ENCODE assay signal across 8 cellular contexts in genomic region chr10:76547352-76547972, GRCh38.
DNase-seq lines count a peak whose midpoint lies in the region; ATAC-seq and TF ChIP-seq lines count a peak whose summit lies in the region.

No MANE protein-coding gene starts in this region.

- no peaks in the 10 kb centered on the region for H4K20me1 ChIP-seq in mammary epithelial cell (ENCODE audit: insufficient read depth, low read length)

- ATAC-seq in HG02610 (IDR thresholded peaks at IDR 0.05; ENCODE audit: unreplicated experiment) (peak; percentile 61), GM19324 (IDR thresholded peaks at IDR 0.05; ENCODE audit: low FRiP score, unreplicated experiment) (no peak)

- H3K36me3 ChIP-seq in GM06990 (ENCODE audit: control insufficient read depth, insufficient read depth, low read length) (no peaks in the 10 kb centered on the region), mammary epithelial cell (ENCODE audit: insufficient read depth, low read length) (no peaks in the 10 kb centered on the region)

- H3K27me3 ChIP-seq in GM06990 (replicated peaks; ENCODE audit: control insufficient read depth, insufficient read depth, low read length) (no peaks in the 10 kb centered on the region), mammary epithelial cell (ENCODE audit: insufficient read depth, low read length) (no peaks in the 10 kb centered on the region)

- H3K27ac Mint-ChIP-seq in T-helper 2 cell treated with Interferon-gamma antibody and Interleukin-4, amounts not matched to agents 5 μg/mL and 100 μg/mL, for 36 hours, result no peak overlapping the region

- TF ChIP-seq CTCF in GM06990 (IDR thresholded peaks at IDR 0.05; ENCODE audit: insufficient read depth, low read length, poor library complexity, severe bottlenecking), result peak; percentile 69
- TF ChIP-seq CTCF in mammary epithelial cell (conservative IDR thresholded peaks at IDR 0.05 in 1 of 2, IDR thresholded peaks at IDR 0.05 in 1 of 2; ENCODE audit: extremely low read depth in 1 of 2, insufficient read depth in 1 of 2, low read depth in 1 of 2, low read length in 2 of 2), result peak; percentile 76 to 77

- intact Hi-C loops in mammary epithelial cell (cut with micrococcal nuclease), result loop anchor here (1.0 to 10.0 kb wide), 8 partner anchors 173 to 1149 kb away; no protein-coding TSS in a partner anchor

- H3K9me3 ChIP-seq in mammary epithelial cell (replicated peaks; ENCODE audit: insufficient read depth, low read length), result no peaks in the 10 kb centered on the region

- CTCF ChIA-PET in mammary epithelial cell (lab: Charles Lee; ENCODE audit: low non-redundant PET), result no interaction called here

- H3K79me2 ChIP-seq in mammary epithelial cell (ENCODE audit: insufficient read depth, low read length), result no peaks in the 10 kb centered on the region

- no peak overlapping the region for H3K9ac ChIP-seq in mammary epithelial cell (ENCODE audit: insufficient read depth, low read length)

- H3K4me3 Mint-ChIP-seq in T-helper 2 cell treated with Interferon-gamma antibody and Interleukin-4, amounts not matched to agents 5 μg/mL and 100 μg/mL, for 36 hours, result no peak overlapping the region

- H3K4me1 Mint-ChIP-seq in T-helper 2 cell treated with Interferon-gamma antibody and Interleukin-4, amounts not matched to agents 5 μg/mL and 100 μg/mL, for 36 hours (ENCODE audit: low read depth), result no peaks in the 10 kb centered on the region

- peak overlapping the region; percentile 25 for H3K4me2 ChIP-seq in mammary epithelial cell (ENCODE audit: insufficient read depth, low read depth, low read length)

- in situ Hi-C loops in mammary epithelial cell (cut with MboI; ENCODE audit: low sequenced_read_pairs in 2 of 2), result loop anchor here in 1 of 2 donors (25.0 kb wide), 1 partner anchor 235 kb away; no protein-coding TSS in a partner anchor

- H3K27me3 Mint-ChIP-seq in T-helper 2 cell treated with Interferon-gamma antibody and Interleukin-4, amounts not matched to agents 5 μg/mL and 100 μg/mL, for 36 hours (ENCODE audit: low read depth), result no peaks in the 10 kb centered on the region

- DNase-seq in GM06990 (ENCODE audit: extremely low read depth, insufficient read length) (peak; percentile 20), NCI-H1694 (lab: John Stamatoyannopoulos, UW) (peak; percentile 78), mammary epithelial cell (peak; percentile 60), iris pigment epithelial cell (ENCODE audit: low read depth) (peak; percentile 70)
- DNase-seq in T-helper 2 cell treated with Interferon-gamma antibody and Interleukin-4, amounts not matched to agents 5 μg/mL and 100 μg/mL, for 36 hours (ENCODE audit: low spot score), result peak; percentile 26
- peak; percentile 1 to 31 for DNase-seq in stimulated activated CD4-positive, alpha-beta T cell treated with anti-CD3 and anti-CD28 coated beads, Interleukin-1b, Interleukin-23, amount 100 ng/mL, for 4 hours (ENCODE audit: low read depth in 2 of 2)

- 30% methylated on average over 5 of the region's 11 CpGs for WGBS in mammary epithelial cell (ENCODE audit: low coverage, missing lambda C conversion rate)

- dilution Hi-C loops in mammary epithelial cell (cut with HindIII; ENCODE audit: low sequenced_read_pairs), result no loop called here

- H3K27ac ChIP-seq in mammary epithelial cell (ENCODE audit: insufficient read depth, low read depth, low read length), result no peak overlapping the region

- H3K36me3 Mint-ChIP-seq in T-helper 2 cell treated with Interferon-gamma antibody and Interleukin-4, amounts not matched to agents 5 μg/mL and 100 μg/mL, for 36 hours (ENCODE audit: low read depth), result no peaks in the 10 kb centered on the region

- H3K4me3 ChIP-seq in GM06990 (replicated peaks; ENCODE audit: low read depth, low read length) (no peak overlapping the region), mammary epithelial cell (replicated peaks in 1 of 3; ENCODE audit: insufficient read depth in 1 of 3, low read depth in 2 of 3, low read length in 3 of 3) (no peak overlapping the region)

- peak overlapping the region; percentile 93 for H2AFZ ChIP-seq in mammary epithelial cell (ENCODE audit: low read depth, low read length)

- peaks cover 11% of the 10 kb centered on the region for H3K4me1 ChIP-seq in mammary epithelial cell (ENCODE audit: insufficient read depth, low read length)

- no peaks in the 10 kb centered on the region for H3K9me3 Mint-ChIP-seq in T-helper 2 cell treated with Interferon-gamma antibody and Interleukin-4, amounts not matched to agents 5 μg/mL and 100 μg/mL, for 36 hours

- BruUV-seq in mammary epithelial cell (replicated peaks; lab: Mats Ljungman, UMichigan), result no TSS peak

Comparison
In these comparisons a context has a peak if more than half of its experiments do, and no peak if none do; other contexts are left out.
1. DNase-seq: peak in every context shown above with its lines; median percentile 78 in NCI-H1694; 70 in iris pigment epithelial cell; 60 in mammary epithelial cell; 26 in T-helper 2 cell treated with Interferon-gamma antibody and Interleukin-4, amounts not matched to agents 5 μg/mL and 100 μg/mL, for 36 hours; 20 in GM06990; 16 in stimulated activated CD4-positive, alpha-beta T cell treated with anti-CD3 and anti-CD28 coated beads, Interleukin-1b, Interleukin-23, amount 100 ng/mL, for 4 hours.